Comparison of ENCODE assay signal across 14 cellular contexts in the genomic region with DNA sequence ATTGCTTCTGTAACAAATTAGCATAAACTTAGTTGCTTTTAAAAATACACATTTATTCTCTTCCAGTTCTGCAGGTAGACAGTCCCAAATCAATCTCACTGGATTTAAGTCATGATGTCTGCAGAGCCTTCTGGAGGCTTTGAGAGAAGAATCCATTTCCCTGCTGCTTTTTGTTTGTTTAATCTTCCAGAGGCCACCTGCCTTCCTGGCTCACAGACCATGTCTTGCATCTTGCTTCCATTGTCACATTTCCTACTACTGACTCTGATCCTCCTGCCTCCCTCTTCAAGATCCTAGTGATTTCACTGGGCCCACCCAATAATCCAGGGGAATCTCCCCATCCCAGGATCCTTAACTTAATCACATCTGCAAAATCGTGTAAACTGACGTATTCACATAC.
"Had no signal": no experiment of that assay in that cellular context is flagged by ENCODE, and none has a peak within 500 bp of the region (broad histone marks: within the 10 kb centered on the region; RNA-seq: fewer than 3 reads in every experiment).

No MANE protein-coding gene starts in this region.

- H3K4me1 Mint-ChIP-seq: central memory CD8-positive, alpha-beta T cell had no signal

- H3K9me3 Mint-ChIP-seq: activated naive CD4-positive, alpha-beta T cell treated with anti-CD3 and anti-CD28 coated beads, Interleukin-2, amount 50 U/mL, for 72 hours; brain; endodermal cell; type B pancreatic cell had no signal

- H3K4me3 Mint-ChIP-seq: central memory CD8-positive, alpha-beta T cell; endodermal cell; type B pancreatic cell had no signal

- DNase-seq: activated T-cell treated with anti-CD3 and anti-CD28 coated beads, Interleukin-2, amount 50 U/mL, for 1 hour; amniotic stem cell; dermis blood vessel endothelial cell; endodermal cell; erythroblast; mesendoderm; ovary; stimulated activated CD4-positive, alpha-beta T cell treated with anti-CD3 and anti-CD28 coated beads, Interleukin-2, amount 100 ng/mL, for 48 hours; stimulated activated naive CD4-positive, alpha-beta T cell treated with Interleukin-2 at 50 U/mL for 16 hours had no signal

- H3K27ac Mint-ChIP-seq: activated naive CD4-positive, alpha-beta T cell treated with anti-CD3 and anti-CD28 coated beads, Interleukin-2, amount 50 U/mL, for 72 hours; endodermal cell; type B pancreatic cell had no signal

- H3K36me3 Mint-ChIP-seq: activated naive CD4-positive, alpha-beta T cell treated with anti-CD3 and anti-CD28 coated beads, Interleukin-2, amount 50 U/mL, for 72 hours; brain; type B pancreatic cell had no signal

- ATAC-seq: activated CD4-positive, CD25-positive, alpha-beta regulatory T cell treated with anti-CD3 and anti-CD28 coated beads, Interleukin-2, amount 50 U/mL, for 24 hours; activated naive CD4-positive, alpha-beta T cell treated with anti-CD3 and anti-CD28 coated beads, Interleukin-2, amount 50 U/mL, for 72 hours had no signal
